ENCODE assay signal across 1 cellular context in genomic region chr22:45263790-45264269, GRCh38.
TF ChIP-seq lines count a peak whose summit lies in the region.

No MANE protein-coding gene starts in this region.

TF ChIP-seq in HepG2, 621 proteins besides CTCF, POLR2A, EP300 and RAD21 (continued from another document and continues in another):
- TF ChIP-seq TFE3 (CRISPR knock-in tag; IDR thresholded peaks at IDR 0.05) (peak; percentile 87), TCF7L2 (IDR thresholded peaks at IDR 0.05; ENCODE audit: low read depth, low read length) (no peak), ZNF225 (CRISPR knock-in tag; IDR thresholded peaks at IDR 0.05) (peak; percentile 68; the same call in 1 of the 2 replicates), ATAD3A (CRISPR knock-in tag; IDR thresholded peaks at IDR 0.05) (no peak), PAX8 (CRISPR knock-in tag; IDR thresholded peaks at IDR 0.05; ENCODE audit: borderline replicate concordance) (no peak), ZNF20 (CRISPR knock-in tag; IDR thresholded peaks at IDR 0.05) (no peak), REXO4 (CRISPR knock-in tag; IDR thresholded peaks at IDR 0.05; ENCODE audit: borderline replicate concordance) (no peak), GPN1 (CRISPR knock-in tag; IDR thresholded peaks at IDR 0.05; ENCODE audit: borderline replicate concordance) (no peak), ZNF572 (CRISPR knock-in tag; IDR thresholded peaks at IDR 0.05) (0 out of 2 replicates have a peak, but pooled peaks have one; percentile 69), ZNF773 (CRISPR knock-in tag; IDR thresholded peaks at IDR 0.05; ENCODE audit: borderline replicate concordance) (no peak), PHF5A (CRISPR knock-in tag; IDR thresholded peaks at IDR 0.05; ENCODE audit: low read depth, unreplicated experiment) (peak; percentile 69), ZNF556 (CRISPR knock-in tag; IDR thresholded peaks at IDR 0.05; ENCODE audit: borderline replicate concordance) (no peak), GABPB1 (CRISPR knock-in tag; IDR thresholded peaks at IDR 0.05) (peak; percentile 91), FOSL2 (CRISPR knock-in tag; IDR thresholded peaks at IDR 0.05) (peak; percentile 74), SCMH1 (CRISPR knock-in tag; IDR thresholded peaks at IDR 0.05; ENCODE audit: borderline replicate concordance) (no peak), GABPA (IDR thresholded peaks at IDR 0.05; ENCODE audit: low read depth, low read length) (no peak), GABPA (CRISPR knock-in tag; IDR thresholded peaks at IDR 0.05; ENCODE audit: low read depth) (peak; percentile 74), SMARCC2 (IDR thresholded peaks at IDR 0.05) (no peak), PBX2 (CRISPR knock-in tag; IDR thresholded peaks at IDR 0.05) (no peak), SETDB1 (CRISPR knock-in tag; IDR thresholded peaks at IDR 0.05; ENCODE audit: borderline replicate concordance) (no peak), ZNF407 (CRISPR knock-in tag; IDR thresholded peaks at IDR 0.05; ENCODE audit: not compliant biosample characterization) (peak; percentile 29), KAT7 (CRISPR knock-in tag; IDR thresholded peaks at IDR 0.05; ENCODE audit: borderline replicate concordance) (no peak), RXRB (CRISPR knock-in tag; IDR thresholded peaks at IDR 0.05; ENCODE audit: borderline replicate concordance) (peak; percentile 66; the same call in 1 of the 2 replicates), RNF2 (conservative IDR thresholded peaks at IDR 0.05; ENCODE audit: low read depth) (peak; percentile 78; the same call in 1 of the 2 replicates), CSRNP2 (CRISPR knock-in tag; conservative IDR thresholded peaks at IDR 0.05; ENCODE audit: low read depth) (no peak), ZNF431 (CRISPR knock-in tag; IDR thresholded peaks at IDR 0.05; ENCODE audit: borderline replicate concordance, low read depth) (peak; percentile 71; the same call in 1 of the 2 replicates), ZNF644 (CRISPR knock-in tag; IDR thresholded peaks at IDR 0.05; ENCODE audit: low read depth) (peak; percentile 51; the same call in 1 of the 2 replicates), NFE2 (CRISPR knock-in tag; IDR thresholded peaks at IDR 0.05) (no peak), PAF1 (CRISPR knock-in tag; IDR thresholded peaks at IDR 0.05) (no peak), ZC3H13 (CRISPR knock-in tag; IDR thresholded peaks at IDR 0.05) (no peak), MIER2 (CRISPR knock-in tag; IDR thresholded peaks at IDR 0.05) (peak; percentile 70), ZMYM4 (CRISPR knock-in tag; IDR thresholded peaks at IDR 0.05) (peak; percentile 79), MNT (IDR thresholded peaks at IDR 0.05) (peak; percentile 87), HMG20B (CRISPR knock-in tag; conservative IDR thresholded peaks at IDR 0.05) (no peak; the same call in 1 of the 2 replicates), GPBP1L1 (CRISPR knock-in tag; IDR thresholded peaks at IDR 0.05) (no peak), PRMT3 (CRISPR knock-in tag; IDR thresholded peaks at IDR 0.05; ENCODE audit: borderline replicate concordance, low read depth) (no peak), SP140L (CRISPR knock-in tag; IDR thresholded peaks at IDR 0.05; ENCODE audit: borderline replicate concordance) (no peak), NFYB (CRISPR knock-in tag; IDR thresholded peaks at IDR 0.05) (peak; percentile 43; the same call in 1 of the 2 replicates), ZFP37 (CRISPR knock-in tag; IDR thresholded peaks at IDR 0.05; ENCODE audit: borderline replicate concordance) (no peak)
- TF ChIP-seq, protein P1, sequence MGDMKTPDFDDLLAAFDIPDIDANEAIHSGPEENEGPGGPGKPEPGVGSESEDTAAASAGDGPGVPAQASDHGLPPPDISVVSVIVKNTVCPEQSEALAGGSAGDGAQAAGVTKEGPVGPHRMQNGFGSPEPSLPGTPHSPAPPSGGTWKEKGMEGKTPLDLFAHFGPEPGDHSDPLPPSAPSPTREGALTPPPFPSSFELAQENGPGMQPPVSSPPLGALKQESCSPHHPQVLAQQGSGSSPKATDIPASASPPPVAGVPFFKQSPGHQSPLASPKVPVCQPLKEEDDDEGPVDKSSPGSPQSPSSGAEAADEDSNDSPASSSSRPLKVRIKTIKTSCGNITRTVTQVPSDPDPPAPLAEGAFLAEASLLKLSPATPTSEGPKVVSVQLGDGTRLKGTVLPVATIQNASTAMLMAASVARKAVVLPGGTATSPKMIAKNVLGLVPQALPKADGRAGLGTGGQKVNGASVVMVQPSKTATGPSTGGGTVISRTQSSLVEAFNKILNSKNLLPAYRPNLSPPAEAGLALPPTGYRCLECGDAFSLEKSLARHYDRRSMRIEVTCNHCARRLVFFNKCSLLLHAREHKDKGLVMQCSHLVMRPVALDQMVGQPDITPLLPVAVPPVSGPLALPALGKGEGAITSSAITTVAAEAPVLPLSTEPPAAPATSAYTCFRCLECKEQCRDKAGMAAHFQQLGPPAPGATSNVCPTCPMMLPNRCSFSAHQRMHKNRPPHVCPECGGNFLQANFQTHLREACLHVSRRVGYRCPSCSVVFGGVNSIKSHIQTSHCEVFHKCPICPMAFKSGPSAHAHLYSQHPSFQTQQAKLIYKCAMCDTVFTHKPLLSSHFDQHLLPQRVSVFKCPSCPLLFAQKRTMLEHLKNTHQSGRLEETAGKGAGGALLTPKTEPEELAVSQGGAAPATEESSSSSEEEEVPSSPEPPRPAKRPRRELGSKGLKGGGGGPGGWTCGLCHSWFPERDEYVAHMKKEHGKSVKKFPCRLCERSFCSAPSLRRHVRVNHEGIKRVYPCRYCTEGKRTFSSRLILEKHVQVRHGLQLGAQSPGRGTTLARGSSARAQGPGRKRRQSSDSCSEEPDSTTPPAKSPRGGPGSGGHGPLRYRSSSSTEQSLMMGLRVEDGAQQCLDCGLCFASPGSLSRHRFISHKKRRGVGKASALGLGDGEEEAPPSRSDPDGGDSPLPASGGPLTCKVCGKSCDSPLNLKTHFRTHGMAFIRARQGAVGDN (CRISPR knock-in tag; IDR thresholded peaks at IDR 0.05): peak; percentile 99
- TF ChIP-seq, protein P2, sequence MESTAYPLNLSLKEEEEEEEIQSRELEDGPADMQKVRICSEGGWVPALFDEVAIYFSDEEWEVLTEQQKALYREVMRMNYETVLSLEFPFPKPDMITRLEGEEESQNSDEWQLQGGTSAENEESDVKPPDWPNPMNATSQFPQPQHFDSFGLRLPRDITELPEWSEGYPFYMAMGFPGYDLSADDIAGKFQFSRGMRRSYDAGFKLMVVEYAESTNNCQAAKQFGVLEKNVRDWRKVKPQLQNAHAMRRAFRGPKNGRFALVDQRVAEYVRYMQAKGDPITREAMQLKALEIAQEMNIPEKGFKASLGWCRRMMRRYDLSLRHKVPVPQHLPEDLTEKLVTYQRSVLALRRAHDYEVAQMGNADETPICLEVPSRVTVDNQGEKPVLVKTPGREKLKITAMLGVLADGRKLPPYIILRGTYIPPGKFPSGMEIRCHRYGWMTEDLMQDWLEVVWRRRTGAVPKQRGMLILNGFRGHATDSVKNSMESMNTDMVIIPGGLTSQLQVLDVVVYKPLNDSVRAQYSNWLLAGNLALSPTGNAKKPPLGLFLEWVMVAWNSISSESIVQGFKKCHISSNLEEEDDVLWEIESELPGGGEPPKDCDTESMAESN (CRISPR knock-in tag; conservative IDR thresholded peaks at IDR 0.05): peak; percentile 56; the same call in 1 of the 2 replicates
